In the genomic region with DNA sequence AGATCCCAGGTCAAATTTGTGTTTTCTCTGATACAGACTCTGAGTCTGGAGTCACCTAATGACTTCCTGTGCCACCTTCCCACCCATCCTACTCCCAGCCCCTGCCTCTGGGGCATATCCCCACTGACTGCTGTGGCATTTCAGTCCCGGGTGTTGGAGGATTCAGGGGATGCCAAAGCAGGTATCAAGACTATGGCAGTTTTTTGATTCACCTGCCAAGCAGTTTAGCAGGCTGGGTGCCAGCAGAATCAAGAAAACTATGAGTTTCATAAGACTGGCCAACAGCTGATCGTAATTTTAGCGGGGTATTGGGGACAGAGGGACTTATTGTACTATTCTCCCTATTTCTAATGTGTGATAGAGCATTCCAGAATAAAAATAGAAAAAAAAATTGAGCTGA, we compare ENCODE assay signal across 14 cellular contexts. TPM values are rescaled to one million over a fixed set of nuclear protein-coding genes. Genes with fewer than 3 reads are reported as not detected.
A peak's percentile ranks its signal among the peaks of the same experiment; 100 is the strongest.
DNase-seq lines count a peak whose midpoint lies in the region; ATAC-seq and TF ChIP-seq lines count a peak whose summit lies in the region.
"Had no signal": no experiment of that assay in that cellular context is flagged by ENCODE, and none has a peak within 500 bp of the region (broad histone marks: within the 10 kb centered on the region; RNA-seq: fewer than 3 reads in every experiment).

No MANE protein-coding gene starts in this region.

- H3K4me3 ChIP-seq in Peyer's patch (no peak overlapping the region), dorsolateral prefrontal cortex (peak overlapping the region in 26 of 59 donors; percentile 0 to 91 (median 20))
- H3K4me3 ChIP-seq: BLaER1 treated with 17β-estradiol and CSF1 and Interleukin-3, amounts not matched to agents 10 nM and 100 nM; GM23248 had no signal

- H3K9me3 ChIP-seq in Peyer's patch: no peaks in the 10 kb centered on the region
- H3K9me3 ChIP-seq: BLaER1 treated with 17β-estradiol and CSF1 and Interleukin-3, amounts not matched to agents 10 nM and 100 nM had no signal

- TF ChIP-seq CTCF in Peyer's patch (IDR thresholded peaks at IDR 0.05) (no peak), dorsolateral prefrontal cortex (IDR thresholded peaks at IDR 0.05 in 54 of 56, conservative IDR thresholded peaks at IDR 0.05 in 2 of 56; ENCODE audit: low read depth in 1 of 56, partially characterized antibody in 56 of 56) (no peak)

- TF ChIP-seq POLR2A in Peyer's patch (IDR thresholded peaks at IDR 0.05): no peak

- peaks cover 0 to 7% (median 3%) of the 10 kb centered on the region in 4 donors for H3K4me1 ChIP-seq in Peyer's patch

- no peaks in the 10 kb centered on the region for H3K36me3 ChIP-seq in Peyer's patch
- H3K36me3 ChIP-seq: BLaER1 treated with 17β-estradiol and CSF1 and Interleukin-3, amounts not matched to agents 10 nM and 100 nM had no signal

- intact Hi-C loops in dorsolateral prefrontal cortex (cut with DNase I): no loop called here

- no peak overlapping the region for H3K27ac ChIP-seq in Peyer's patch
- H3K27ac ChIP-seq in angular gyrus (ENCODE audit: low read depth, low read length): peak overlapping the region; percentile 99
- H3K27ac ChIP-seq in dorsolateral prefrontal cortex: peak overlapping the region; percentile 87 to 100 (median 98)
- H3K27ac ChIP-seq in substantia nigra (ENCODE audit: low read depth, low read length, poor library complexity, severe bottlenecking): peak overlapping the region; percentile 99
- H3K27ac ChIP-seq: BLaER1 treated with 17β-estradiol and CSF1 and Interleukin-3, amounts not matched to agents 10 nM and 100 nM; GM23248 had no signal

- H3K27me3 ChIP-seq in Peyer's patch (no peaks in the 10 kb centered on the region), dorsolateral prefrontal cortex (no peaks in the 10 kb centered on the region)

- ATAC-seq in HG02588 (IDR thresholded peaks at IDR 0.05; ENCODE audit: unreplicated experiment): no peak
- ATAC-seq: CD8-positive, alpha-beta T cell; HepG2 had no signal

- DNase-seq in Peyer's patch (peak in 2 of 3 donors; percentile 3 to 18), dorsolateral prefrontal cortex (peak in 1 of 10 donors; percentile 14), substantia nigra (lab: John Stamatoyannopoulos, UW) (peak in 1 of 49 donors; percentile 60), SIG-M5 (lab: John Stamatoyannopoulos, UW) (no peak), NCI-H345 (lab: John Stamatoyannopoulos, UW) (no peak)
- no peak for DNase-seq in effector CD8-positive, alpha-beta T cell (lab: John Stamatoyannopoulos, UW)
- DNase-seq: Calu3; CD8-positive, alpha-beta T cell; GM23248; HCEC 1CT had no signal

RNA-seq across cellular contexts. Expression of a gene that starts 4.6 kb away (rescaled TPM):
- 100 to 1,000 TPM in 2 of 4 donors, 10 to 100 TPM in 2; 68.5 to 142 (median 92.0) TPM for total RNA-seq in Peyer's patch
- total RNA-seq in dorsolateral prefrontal cortex: 100 to 1,000 TPM in 105 of 120 experiments, 10 to 100 TPM in 15; 42.5 to 965 (median 248) TPM

RNA-seq across cellular contexts. Expression of a gene that starts 49.2 kb away (rescaled TPM):
- total RNA-seq in Peyer's patch: 10 to 100 TPM in 3 of 4 donors, 1 to 10 TPM in 1; 8.3 to 39.7 (median 31.7) TPM
- total RNA-seq in dorsolateral prefrontal cortex: 10 to 100 TPM; 11.6 to 46.8 (median 28.2) TPM

Comparison
In these comparisons a context has a peak if more than half of its experiments do, and no peak if none do; other contexts are left out.
1. DNase-seq: peak in Peyer's patch (2 of 3); none in effector CD8-positive, alpha-beta T cell (single experiment), SIG-M5 (single experiment) and NCI-H345 (single experiment).
2. H3K27ac ChIP-seq: peak in angular gyrus (single experiment), dorsolateral prefrontal cortex (59 of 59) and substantia nigra (single experiment); none in Peyer's patch (0 of 4).